ENCODE assay signal across 1 cellular context in the genomic region with DNA sequence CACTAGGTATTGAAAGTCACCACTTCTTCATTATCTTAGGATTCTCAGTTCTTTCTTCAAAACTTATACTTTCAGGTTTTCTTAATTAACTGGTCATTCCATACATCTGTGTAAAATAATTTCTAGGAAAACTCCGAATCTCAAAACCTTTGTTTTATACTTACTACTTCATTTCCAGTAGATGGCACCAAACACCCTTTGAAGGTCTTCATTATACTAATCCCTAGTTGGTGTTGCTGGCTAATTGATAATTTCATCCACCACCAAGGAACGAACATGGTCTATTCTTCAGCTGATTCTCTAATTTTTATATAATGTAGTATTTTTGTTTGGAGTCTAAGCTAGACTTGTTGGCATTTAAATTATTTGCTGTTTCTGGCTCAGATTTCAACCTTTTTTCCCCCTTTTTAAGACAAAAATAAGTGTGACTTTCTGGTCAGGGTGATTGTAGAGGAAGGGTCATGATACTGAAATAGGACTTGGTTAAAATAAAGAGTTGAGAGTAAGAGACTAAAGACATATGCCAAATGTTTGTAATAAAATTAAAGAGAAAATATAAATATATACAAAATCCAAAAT.
TF ChIP-seq lines count a peak whose summit lies in the region.

No MANE protein-coding gene starts in this region.

TF ChIP-seq in K562, 482 proteins besides CTCF, POLR2A, EP300 and RAD21 (continued from another document and continues in another):
- TF ChIP-seq, protein P1, sequence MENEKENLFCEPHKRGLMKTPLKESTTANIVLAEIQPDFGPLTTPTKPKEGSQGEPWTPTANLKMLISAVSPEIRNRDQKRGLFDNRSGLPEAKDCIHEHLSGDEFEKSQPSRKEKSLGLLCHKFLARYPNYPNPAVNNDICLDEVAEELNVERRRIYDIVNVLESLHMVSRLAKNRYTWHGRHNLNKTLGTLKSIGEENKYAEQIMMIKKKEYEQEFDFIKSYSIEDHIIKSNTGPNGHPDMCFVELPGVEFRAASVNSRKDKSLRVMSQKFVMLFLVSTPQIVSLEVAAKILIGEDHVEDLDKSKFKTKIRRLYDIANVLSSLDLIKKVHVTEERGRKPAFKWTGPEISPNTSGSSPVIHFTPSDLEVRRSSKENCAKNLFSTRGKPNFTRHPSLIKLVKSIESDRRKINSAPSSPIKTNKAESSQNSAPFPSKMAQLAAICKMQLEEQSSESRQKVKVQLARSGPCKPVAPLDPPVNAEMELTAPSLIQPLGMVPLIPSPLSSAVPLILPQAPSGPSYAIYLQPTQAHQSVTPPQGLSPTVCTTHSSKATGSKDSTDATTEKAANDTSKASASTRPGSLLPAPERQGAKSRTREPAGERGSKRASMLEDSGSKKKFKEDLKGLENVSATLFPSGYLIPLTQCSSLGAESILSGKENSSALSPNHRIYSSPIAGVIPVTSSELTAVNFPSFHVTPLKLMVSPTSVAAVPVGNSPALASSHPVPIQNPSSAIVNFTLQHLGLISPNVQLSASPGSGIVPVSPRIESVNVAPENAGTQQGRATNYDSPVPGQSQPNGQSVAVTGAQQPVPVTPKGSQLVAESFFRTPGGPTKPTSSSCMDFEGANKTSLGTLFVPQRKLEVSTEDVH (IDR thresholded peaks at IDR 0.05; ENCODE audit: low read depth, partially characterized antibody) = peak; percentile 25
- TF ChIP-seq FIP1L1 (IDR thresholded peaks at IDR 0.05; ENCODE audit: low read depth, low read length, poor library complexity, severe bottlenecking) (no peak), ZNF121 (CRISPR knock-in tag; conservative IDR thresholded peaks at IDR 0.05) (no peak), KDM1A (IDR thresholded peaks at IDR 0.05) (no peak), POU5F1 (IDR thresholded peaks at IDR 0.05; ENCODE audit: borderline replicate concordance, low read depth, low read length, partially characterized antibody) (no peak), MAFG (tag; conservative IDR thresholded peaks at IDR 0.05) (no peak), ZNF24 (IDR thresholded peaks at IDR 0.05) (no peak), JUND (IDR thresholded peaks at IDR 0.05; ENCODE audit: borderline replicate concordance, low read depth, low read length) (no peak), JUND (tag; IDR thresholded peaks at IDR 0.05; ENCODE audit: borderline replicate concordance, low read depth, low read length) (peak; percentile 32; the same call in 1 of the 3 replicates), SAFB2 (IDR thresholded peaks at IDR 0.05; ENCODE audit: borderline replicate concordance, low read depth, low read length, severe bottlenecking) (no peak), RBFOX2 (IDR thresholded peaks at IDR 0.05; ENCODE audit: low read depth, low read length) (no peak), CBFA2T2 (conservative IDR thresholded peaks at IDR 0.05) (no peak), GATA2 (CRISPR knock-in tag; IDR thresholded peaks at IDR 0.05) (no peak), IRF2 (CRISPR knock-in tag; IDR thresholded peaks at IDR 0.05) (no peak), XRCC3 (IDR thresholded peaks at IDR 0.05) (no peak), HSF4 (CRISPR knock-in tag; IDR thresholded peaks at IDR 0.05; ENCODE audit: borderline replicate concordance) (no peak), RUNX1 (IDR thresholded peaks at IDR 0.05; ENCODE audit: low read depth) (no peak), KHSRP (IDR thresholded peaks at IDR 0.05) (no peak), STAG1 (CRISPR knock-in tag; IDR thresholded peaks at IDR 0.05; ENCODE audit: borderline replicate concordance) (no peak), POLR2AphosphoS5 (IDR thresholded peaks at IDR 0.05; ENCODE audit: control insufficient read depth, insufficient read depth, low read depth, low read length) (no peak), KLF6 (CRISPR knock-in tag; IDR thresholded peaks at IDR 0.05; ENCODE audit: borderline replicate concordance) (no peak), KAT2B (IDR thresholded peaks at IDR 0.05; ENCODE audit: low read depth, low read length) (no peak), CEBPB (tag; IDR thresholded peaks at IDR 0.05) (no peak), FOXP1 (CRISPR knock-in tag; IDR thresholded peaks at IDR 0.05) (no peak), ZNF780A (CRISPR knock-in tag; IDR thresholded peaks at IDR 0.05) (no peak)
- TF ChIP-seq, protein P2, sequence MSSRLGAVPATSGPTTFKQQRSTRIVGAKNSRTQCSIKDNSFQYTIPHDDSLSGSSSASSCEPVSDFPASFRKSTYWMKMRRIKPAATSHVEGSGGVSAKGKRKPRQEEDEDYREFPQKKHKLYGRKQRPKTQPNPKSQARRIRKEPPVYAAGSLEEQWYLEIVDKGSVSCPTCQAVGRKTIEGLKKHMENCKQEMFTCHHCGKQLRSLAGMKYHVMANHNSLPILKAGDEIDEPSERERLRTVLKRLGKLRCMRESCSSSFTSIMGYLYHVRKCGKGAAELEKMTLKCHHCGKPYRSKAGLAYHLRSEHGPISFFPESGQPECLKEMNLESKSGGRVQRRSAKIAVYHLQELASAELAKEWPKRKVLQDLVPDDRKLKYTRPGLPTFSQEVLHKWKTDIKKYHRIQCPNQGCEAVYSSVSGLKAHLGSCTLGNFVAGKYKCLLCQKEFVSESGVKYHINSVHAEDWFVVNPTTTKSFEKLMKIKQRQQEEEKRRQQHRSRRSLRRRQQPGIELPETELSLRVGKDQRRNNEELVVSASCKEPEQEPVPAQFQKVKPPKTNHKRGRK (tag; IDR thresholded peaks at IDR 0.05) = no peak; the same call in 1 of the 2 replicates
- TF ChIP-seq, protein P3, sequence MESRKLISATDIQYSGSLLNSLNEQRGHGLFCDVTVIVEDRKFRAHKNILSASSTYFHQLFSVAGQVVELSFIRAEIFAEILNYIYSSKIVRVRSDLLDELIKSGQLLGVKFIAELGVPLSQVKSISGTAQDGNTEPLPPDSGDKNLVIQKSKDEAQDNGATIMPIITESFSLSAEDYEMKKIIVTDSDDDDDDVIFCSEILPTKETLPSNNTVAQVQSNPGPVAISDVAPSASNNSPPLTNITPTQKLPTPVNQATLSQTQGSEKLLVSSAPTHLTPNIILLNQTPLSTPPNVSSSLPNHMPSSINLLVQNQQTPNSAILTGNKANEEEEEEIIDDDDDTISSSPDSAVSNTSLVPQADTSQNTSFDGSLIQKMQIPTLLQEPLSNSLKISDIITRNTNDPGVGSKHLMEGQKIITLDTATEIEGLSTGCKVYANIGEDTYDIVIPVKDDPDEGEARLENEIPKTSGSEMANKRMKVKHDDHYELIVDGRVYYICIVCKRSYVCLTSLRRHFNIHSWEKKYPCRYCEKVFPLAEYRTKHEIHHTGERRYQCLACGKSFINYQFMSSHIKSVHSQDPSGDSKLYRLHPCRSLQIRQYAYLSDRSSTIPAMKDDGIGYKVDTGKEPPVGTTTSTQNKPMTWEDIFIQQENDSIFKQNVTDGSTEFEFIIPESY (CRISPR knock-in tag; IDR thresholded peaks at IDR 0.05) = no peak
- TF ChIP-seq, protein P4, sequence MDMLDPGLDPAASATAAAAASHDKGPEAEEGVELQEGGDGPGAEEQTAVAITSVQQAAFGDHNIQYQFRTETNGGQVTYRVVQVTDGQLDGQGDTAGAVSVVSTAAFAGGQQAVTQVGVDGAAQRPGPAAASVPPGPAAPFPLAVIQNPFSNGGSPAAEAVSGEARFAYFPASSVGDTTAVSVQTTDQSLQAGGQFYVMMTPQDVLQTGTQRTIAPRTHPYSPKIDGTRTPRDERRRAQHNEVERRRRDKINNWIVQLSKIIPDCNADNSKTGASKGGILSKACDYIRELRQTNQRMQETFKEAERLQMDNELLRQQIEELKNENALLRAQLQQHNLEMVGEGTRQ (CRISPR knock-in tag; IDR thresholded peaks at IDR 0.05) = no peak
- TF ChIP-seq, protein P5, sequence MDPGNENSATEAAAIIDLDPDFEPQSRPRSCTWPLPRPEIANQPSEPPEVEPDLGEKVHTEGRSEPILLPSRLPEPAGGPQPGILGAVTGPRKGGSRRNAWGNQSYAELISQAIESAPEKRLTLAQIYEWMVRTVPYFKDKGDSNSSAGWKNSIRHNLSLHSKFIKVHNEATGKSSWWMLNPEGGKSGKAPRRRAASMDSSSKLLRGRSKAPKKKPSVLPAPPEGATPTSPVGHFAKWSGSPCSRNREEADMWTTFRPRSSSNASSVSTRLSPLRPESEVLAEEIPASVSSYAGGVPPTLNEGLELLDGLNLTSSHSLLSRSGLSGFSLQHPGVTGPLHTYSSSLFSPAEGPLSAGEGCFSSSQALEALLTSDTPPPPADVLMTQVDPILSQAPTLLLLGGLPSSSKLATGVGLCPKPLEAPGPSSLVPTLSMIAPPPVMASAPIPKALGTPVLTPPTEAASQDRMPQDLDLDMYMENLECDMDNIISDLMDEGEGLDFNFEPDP (CRISPR knock-in tag; IDR thresholded peaks at IDR 0.05) = no peak
- TF ChIP-seq, protein P6, sequence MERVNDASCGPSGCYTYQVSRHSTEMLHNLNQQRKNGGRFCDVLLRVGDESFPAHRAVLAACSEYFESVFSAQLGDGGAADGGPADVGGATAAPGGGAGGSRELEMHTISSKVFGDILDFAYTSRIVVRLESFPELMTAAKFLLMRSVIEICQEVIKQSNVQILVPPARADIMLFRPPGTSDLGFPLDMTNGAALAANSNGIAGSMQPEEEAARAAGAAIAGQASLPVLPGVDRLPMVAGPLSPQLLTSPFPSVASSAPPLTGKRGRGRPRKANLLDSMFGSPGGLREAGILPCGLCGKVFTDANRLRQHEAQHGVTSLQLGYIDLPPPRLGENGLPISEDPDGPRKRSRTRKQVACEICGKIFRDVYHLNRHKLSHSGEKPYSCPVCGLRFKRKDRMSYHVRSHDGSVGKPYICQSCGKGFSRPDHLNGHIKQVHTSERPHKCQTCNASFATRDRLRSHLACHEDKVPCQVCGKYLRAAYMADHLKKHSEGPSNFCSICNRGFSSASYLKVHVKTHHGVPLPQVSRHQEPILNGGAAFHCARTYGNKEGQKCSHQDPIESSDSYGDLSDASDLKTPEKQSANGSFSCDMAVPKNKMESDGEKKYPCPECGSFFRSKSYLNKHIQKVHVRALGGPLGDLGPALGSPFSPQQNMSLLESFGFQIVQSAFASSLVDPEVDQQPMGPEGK (CRISPR knock-in tag; IDR thresholded peaks at IDR 0.05; ENCODE audit: borderline replicate concordance) = no peak
- TF ChIP-seq, protein P7, sequence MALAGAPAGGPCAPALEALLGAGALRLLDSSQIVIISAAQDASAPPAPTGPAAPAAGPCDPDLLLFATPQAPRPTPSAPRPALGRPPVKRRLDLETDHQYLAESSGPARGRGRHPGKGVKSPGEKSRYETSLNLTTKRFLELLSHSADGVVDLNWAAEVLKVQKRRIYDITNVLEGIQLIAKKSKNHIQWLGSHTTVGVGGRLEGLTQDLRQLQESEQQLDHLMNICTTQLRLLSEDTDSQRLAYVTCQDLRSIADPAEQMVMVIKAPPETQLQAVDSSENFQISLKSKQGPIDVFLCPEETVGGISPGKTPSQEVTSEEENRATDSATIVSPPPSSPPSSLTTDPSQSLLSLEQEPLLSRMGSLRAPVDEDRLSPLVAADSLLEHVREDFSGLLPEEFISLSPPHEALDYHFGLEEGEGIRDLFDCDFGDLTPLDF (CRISPR knock-in tag; IDR thresholded peaks at IDR 0.05) = no peak
- TF ChIP-seq, protein P8, sequence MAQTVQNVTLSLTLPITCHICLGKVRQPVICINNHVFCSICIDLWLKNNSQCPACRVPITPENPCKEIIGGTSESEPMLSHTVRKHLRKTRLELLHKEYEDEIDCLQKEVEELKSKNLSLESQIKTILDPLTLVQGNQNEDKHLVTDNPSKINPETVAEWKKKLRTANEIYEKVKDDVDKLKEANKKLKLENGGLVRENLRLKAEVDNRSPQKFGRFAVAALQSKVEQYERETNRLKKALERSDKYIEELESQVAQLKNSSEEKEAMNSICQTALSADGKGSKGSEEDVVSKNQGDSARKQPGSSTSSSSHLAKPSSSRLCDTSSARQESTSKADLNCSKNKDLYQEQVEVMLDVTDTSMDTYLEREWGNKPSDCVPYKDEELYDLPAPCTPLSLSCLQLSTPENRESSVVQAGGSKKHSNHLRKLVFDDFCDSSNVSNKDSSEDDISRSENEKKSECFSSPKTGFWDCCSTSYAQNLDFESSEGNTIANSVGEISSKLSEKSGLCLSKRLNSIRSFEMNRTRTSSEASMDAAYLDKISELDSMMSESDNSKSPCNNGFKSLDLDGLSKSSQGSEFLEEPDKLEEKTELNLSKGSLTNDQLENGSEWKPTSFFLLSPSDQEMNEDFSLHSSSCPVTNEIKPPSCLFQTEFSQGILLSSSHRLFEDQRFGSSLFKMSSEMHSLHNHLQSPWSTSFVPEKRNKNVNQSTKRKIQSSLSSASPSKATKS (CRISPR knock-in tag; IDR thresholded peaks at IDR 0.05) = no peak
- TF ChIP-seq, protein P9, sequence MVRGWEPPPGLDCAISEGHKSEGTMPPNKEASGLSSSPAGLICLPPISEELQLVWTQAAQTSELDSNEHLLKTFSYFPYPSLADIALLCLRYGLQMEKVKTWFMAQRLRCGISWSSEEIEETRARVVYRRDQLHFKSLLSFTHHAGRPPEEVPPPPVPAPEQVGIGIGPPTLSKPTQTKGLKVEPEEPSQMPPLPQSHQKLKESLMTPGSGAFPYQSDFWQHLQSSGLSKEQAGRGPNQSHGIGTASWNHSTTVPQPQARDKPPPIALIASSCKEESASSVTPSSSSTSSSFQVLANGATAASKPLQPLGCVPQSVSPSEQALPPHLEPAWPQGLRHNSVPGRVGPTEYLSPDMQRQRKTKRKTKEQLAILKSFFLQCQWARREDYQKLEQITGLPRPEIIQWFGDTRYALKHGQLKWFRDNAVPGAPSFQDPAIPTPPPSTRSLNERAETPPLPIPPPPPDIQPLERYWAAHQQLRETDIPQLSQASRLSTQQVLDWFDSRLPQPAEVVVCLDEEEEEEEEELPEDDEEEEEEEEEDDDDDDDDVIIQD (CRISPR knock-in tag; IDR thresholded peaks at IDR 0.05) = no peak
- TF ChIP-seq, protein P10, sequence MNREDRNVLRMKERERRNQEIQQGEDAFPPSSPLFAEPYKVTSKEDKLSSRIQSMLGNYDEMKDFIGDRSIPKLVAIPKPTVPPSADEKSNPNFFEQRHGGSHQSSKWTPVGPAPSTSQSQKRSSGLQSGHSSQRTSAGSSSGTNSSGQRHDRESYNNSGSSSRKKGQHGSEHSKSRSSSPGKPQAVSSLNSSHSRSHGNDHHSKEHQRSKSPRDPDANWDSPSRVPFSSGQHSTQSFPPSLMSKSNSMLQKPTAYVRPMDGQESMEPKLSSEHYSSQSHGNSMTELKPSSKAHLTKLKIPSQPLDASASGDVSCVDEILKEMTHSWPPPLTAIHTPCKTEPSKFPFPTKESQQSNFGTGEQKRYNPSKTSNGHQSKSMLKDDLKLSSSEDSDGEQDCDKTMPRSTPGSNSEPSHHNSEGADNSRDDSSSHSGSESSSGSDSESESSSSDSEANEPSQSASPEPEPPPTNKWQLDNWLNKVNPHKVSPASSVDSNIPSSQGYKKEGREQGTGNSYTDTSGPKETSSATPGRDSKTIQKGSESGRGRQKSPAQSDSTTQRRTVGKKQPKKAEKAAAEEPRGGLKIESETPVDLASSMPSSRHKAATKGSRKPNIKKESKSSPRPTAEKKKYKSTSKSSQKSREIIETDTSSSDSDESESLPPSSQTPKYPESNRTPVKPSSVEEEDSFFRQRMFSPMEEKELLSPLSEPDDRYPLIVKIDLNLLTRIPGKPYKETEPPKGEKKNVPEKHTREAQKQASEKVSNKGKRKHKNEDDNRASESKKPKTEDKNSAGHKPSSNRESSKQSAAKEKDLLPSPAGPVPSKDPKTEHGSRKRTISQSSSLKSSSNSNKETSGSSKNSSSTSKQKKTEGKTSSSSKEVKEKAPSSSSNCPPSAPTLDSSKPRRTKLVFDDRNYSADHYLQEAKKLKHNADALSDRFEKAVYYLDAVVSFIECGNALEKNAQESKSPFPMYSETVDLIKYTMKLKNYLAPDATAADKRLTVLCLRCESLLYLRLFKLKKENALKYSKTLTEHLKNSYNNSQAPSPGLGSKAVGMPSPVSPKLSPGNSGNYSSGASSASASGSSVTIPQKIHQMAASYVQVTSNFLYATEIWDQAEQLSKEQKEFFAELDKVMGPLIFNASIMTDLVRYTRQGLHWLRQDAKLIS (CRISPR knock-in tag; IDR thresholded peaks at IDR 0.05) = no peak
